28 cellular contexts compared by ENCODE assay signal in genomic region chr14:83825836-83826235, GRCh38.
"Had no signal": no experiment of that assay in that cellular context is flagged by ENCODE, and none has a peak within 500 bp of the region (broad histone marks: within the 10 kb centered on the region; RNA-seq: fewer than 3 reads in every experiment).

No MANE protein-coding gene starts in this region.

- H3K4me1 ChIP-seq: ascending aorta, colonic mucosa had no signal

- DNase-seq: activated B cell treated with CpG ODN at 0.5 μM for 24 hours; activated CD4-positive, alpha-beta memory T cell treated with anti-CD3 and anti-CD28 coated beads for 36 hours; activated CD4-positive, alpha-beta T cell treated with anti-CD3 and anti-CD28 coated beads for 4 hours; activated CD4-positive, alpha-beta T cell treated with anti-CD3 and anti-CD28 coated beads, Interleukin-2, amount 10 ng/mL, durations not matched to agents 24 days and 14 days; activated CD4-positive, alpha-beta T cell treated with anti-CD3 and anti-CD28 coated beads, Interleukin-2, amount 50 U/mL, for 1 hour; activated CD4-positive, alpha-beta T cell treated with anti-CD3 and anti-CD28 coated beads, Interleukin-2, amount 50 U/mL, for 4 hours; activated CD4-positive, CD25-positive, alpha-beta regulatory T cell treated with anti-CD3 and anti-CD28 coated beads, Interleukin-2, amount 50 U/mL, for 72 hours; activated CD8-positive, alpha-beta memory T cell treated with anti-CD3 and anti-CD28 coated beads, Interleukin-2, amount 50 U/mL, for 4 hours; activated CD8-positive, alpha-beta T cell treated with anti-CD3 and anti-CD28 coated beads for 36 hours; activated effector memory CD4-positive, alpha-beta T cell treated with anti-CD3 and anti-CD28 coated beads, Interleukin-2, amount 50 U/mL, for 16 hours; activated naive CD4-positive, alpha-beta T cell treated with anti-CD3 and anti-CD28 coated beads, Interleukin-2, amount 10 ng/mL, durations not matched to agents 7 days and 5 days; activated naive CD4-positive, alpha-beta T cell treated with Interleukin-2 at 50 U/mL for 16 hours; activated naive CD8-positive, alpha-beta T cell treated with anti-CD3 and anti-CD28 coated beads, Interleukin-2, amount 10 ng/mL, durations not matched to agents 7 days and 5 days; activated naive CD8-positive, alpha-beta T cell treated with anti-CD3 and anti-CD28 coated beads, Interleukin-2, amount 50 U/mL, for 24 hours; activated T-cell treated with anti-CD3 and anti-CD28 coated beads for 4 hours; activated T-cell treated with anti-CD3 and anti-CD28 coated beads, Interleukin-2, amount 50 U/mL, for 1 hour; activated T-cell treated with anti-CD3 and anti-CD28 coated beads, Interleukin-2, amount 50 U/mL, for 4 hours; activated T-cell treated with anti-CD3 and anti-CD28 coated beads, Interleukin-2, amount 50 U/mL, for 72 hours; amygdala; anterior cingulate cortex; caudate nucleus; cerebellar nuclear complex; colonic mucosa; T-helper 2 cell; T-helper 9 cell had no signal

- H3K27me3 ChIP-seq: ascending aorta, cardiac muscle cell, colonic mucosa had no signal

- H3K4me3 ChIP-seq: ascending aorta, cardiac muscle cell, colonic mucosa had no signal

- H3K9me3 ChIP-seq: ascending aorta, colonic mucosa had no signal

- H3K27ac ChIP-seq: ascending aorta, cardiac muscle cell, colonic mucosa, VCaP had no signal

- H3K36me3 ChIP-seq: ascending aorta, cardiac muscle cell, colonic mucosa had no signal
